10 cellular contexts compared by ENCODE assay signal in the genomic region with DNA sequence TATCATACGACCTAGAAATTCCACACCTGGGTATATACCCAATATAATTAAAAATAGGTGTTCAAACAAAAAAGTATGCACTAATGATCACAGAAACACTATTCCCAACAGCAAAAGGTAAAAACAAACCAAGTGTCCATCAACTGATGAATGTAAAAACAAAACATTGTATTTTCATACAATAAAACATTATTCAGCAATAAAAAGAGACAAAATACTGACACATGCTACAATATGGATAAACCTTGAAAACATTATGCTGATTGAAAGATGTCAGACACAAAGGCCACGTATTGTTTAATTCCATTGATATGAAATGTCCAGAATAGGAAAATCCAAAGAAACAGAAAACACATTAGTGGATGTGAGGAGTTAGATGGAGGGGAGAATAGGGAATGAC.
"Had no signal": no experiment of that assay in that cellular context is flagged by ENCODE, and none has a peak within 500 bp of the region (broad histone marks: within the 10 kb centered on the region; RNA-seq: fewer than 3 reads in every experiment).

No MANE protein-coding gene starts in this region.

- H3K9me3 Mint-ChIP-seq: GM23338, HFFc6 had no signal

- H3K4me1 ChIP-seq: HAP-1 had no signal

- H3K4me3 Mint-ChIP-seq: GM23338, H9, HFFc6 had no signal

- H2AFZ ChIP-seq: GM23248, GM23338 had no signal

- H3K9ac ChIP-seq: GM23248 had no signal

- DNase-seq: GM23248, GOT3, H7, H9, HCEC 1CT, HFFc6 had no signal

- H3K36me3 ChIP-seq: HAP-1 had no signal

- H3K27ac Mint-ChIP-seq: GM23338, H9, HFFc6 had no signal

- ATAC-seq: GM23338, HCT116 had no signal

- FAIRE-seq: H1 had no signal

- H3K4me2 ChIP-seq: GM23338 had no signal

- H3K27ac ChIP-seq: GM23248 had no signal

- H3K4me3 ChIP-seq: GM23248, GM23338, HAP-1 had no signal

- H3K9me3 ChIP-seq: HAP-1 had no signal
